In the genomic region with DNA sequence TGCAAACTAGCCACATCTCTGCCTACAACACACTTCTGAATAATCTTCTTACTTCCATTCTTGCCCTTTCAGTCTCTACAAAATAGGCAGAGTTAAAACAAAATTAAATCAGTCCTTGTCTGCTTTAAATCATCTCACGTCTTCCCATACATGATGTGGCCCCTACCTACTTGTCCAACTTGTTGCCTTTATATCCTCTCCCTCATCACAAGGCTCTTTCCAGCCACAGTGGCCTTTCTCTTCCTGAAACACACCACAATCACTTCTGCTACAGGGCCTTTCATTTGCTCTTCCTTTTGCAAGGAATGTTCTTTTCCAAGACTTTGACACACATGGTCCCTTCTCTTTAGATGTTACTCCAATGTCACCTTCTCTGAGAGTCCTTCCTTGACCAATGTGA, we compare ENCODE assay signal across 10 cellular contexts. TPM values are rescaled to one million over a fixed set of nuclear protein-coding genes. Genes with fewer than 3 reads are reported as not detected.
DNase-seq lines count a peak whose midpoint lies in the region; ATAC-seq, FAIRE-seq and TF ChIP-seq lines count a peak whose summit lies in the region.
"Had no signal": no experiment of that assay in that cellular context is flagged by ENCODE, and none has a peak within 500 bp of the region (broad histone marks: within the 10 kb centered on the region; RNA-seq: fewer than 3 reads in every experiment).

No MANE protein-coding gene starts in this region.

- no TSS peak for BruUV-seq in PC-3 (replicated peaks; lab: Mats Ljungman, UMichigan)

- H3K36me3 ChIP-seq in PC-3 (ENCODE audit: low read depth, low read length), result peaks cover 13% of the 10 kb centered on the region; the same call in 1 of the 2 replicates

- peaks cover 36% of the 10 kb centered on the region for H4K20me1 ChIP-seq in PC-3 (ENCODE audit: low read length)

- H3K79me2 ChIP-seq in PC-3 (ENCODE audit: low read length), result peaks cover 84% of the 10 kb centered on the region

- intact Hi-C loops in PC-3 (cut with micrococcal nuclease), result no loop called here

- TF ChIP-seq CTCF in PC-3 (conservative IDR thresholded peaks at IDR 0.05; ENCODE audit: low read depth, low read length) (no peak), fibroblast of the aortic adventitia (IDR thresholded peaks at IDR 0.05; ENCODE audit: insufficient read depth, low read length) (no peak)

- H3K27ac ChIP-seq in PC-3 (ENCODE audit: low read length) (no peak overlapping the region), skin epidermis (peak overlapping the region in 5 of 21 experiments; percentile 36 to 99 (median 99))

- H3K9ac ChIP-seq in PC-3 (ENCODE audit: low read length), result peak overlapping the region; percentile 97

- peaks cover 28% of the 10 kb centered on the region for H3K4me1 ChIP-seq in PC-3 (ENCODE audit: insufficient read depth, low read length)

- FAIRE-seq in GM12892 (lab: Jason Lieb, UNC), result peak; percentile 83

- POLR2A ChIA-PET in PC-3 (lab: Charles Lee; ENCODE audit: unreplicated experiment), result no interaction called here

- H3K4me3 ChIP-seq in PC-3 (ENCODE audit: low read length) (peak overlapping the region; percentile 73), fibroblast of the aortic adventitia (ENCODE audit: low read depth, low read length) (peak overlapping the region; percentile 82), skin epidermis (peak overlapping the region; percentile 0 to 99 (median 91))

- H3K9me3 ChIP-seq in PC-3 (ENCODE audit: low read length), result no peaks in the 10 kb centered on the region

- no peaks in the 10 kb centered on the region for H3K9me2 ChIP-seq in PC-3 (replicated peaks; ENCODE audit: low read length)

- no peaks in the 10 kb centered on the region for H3K27me3 ChIP-seq in PC-3 (ENCODE audit: low read length)

- no peak for TF ChIP-seq POLR2A in GM12892 (IDR thresholded peaks at IDR 0.05; ENCODE audit: low read depth, low read length)

- H3K4me2 ChIP-seq in PC-3 (ENCODE audit: low read length), result peak overlapping the region; percentile 90

- CTCF ChIA-PET in PC-3 (lab: Charles Lee), result no interaction called here

- H2AFZ ChIP-seq in PC-3 (ENCODE audit: low read length), result no peak overlapping the region

- no peak for DNase-seq in GM12892 (ENCODE audit: insufficient read length)
- DNase-seq in PC-3, result no peak
- DNase-seq in fibroblast of the aortic adventitia (ENCODE audit: low read depth), result no peak
- DNase-seq in stimulated activated CD4-positive, alpha-beta T cell treated with anti-CD3 and anti-CD28 coated beads, Interleukin-4, amount 100 ng/mL, for 1 hour, result no peak
- no peak for DNase-seq in anterior cingulate cortex (lab: John Stamatoyannopoulos, UW)
- no peak for DNase-seq in ureter (ENCODE audit: low spot score)

- no peaks in the 10 kb centered on the region for H3F3A ChIP-seq in PC-3 (ENCODE audit: low read length, unreplicated experiment)

- no peak for ATAC-seq in PC-3
- ATAC-seq in GM18519 (IDR thresholded peaks at IDR 0.05; ENCODE audit: low FRiP score, unreplicated experiment), result no peak
- ATAC-seq: natural killer cell treated with Interleukin-12 subunit alpha and Interleukin-12 subunit beta and Interleukin-15 and Interleukin-18, amount 100 ng/mL, for 72 hours; stimulated activated memory B cell treated with anti-CD40 and anti-IgM and Interleukin-4, amounts not matched to agents 10 μg/mL and 1 μg/mL and 100 μg/mL, for 72 hours had no signal

RNA-seq across cellular contexts. Expression of a gene that starts 1.7 kb away (rescaled TPM):
- 34.9 TPM for polyA plus RNA-seq in GM12892 (2012; ENCODE audit: missing spikeins)
- total RNA-seq in PC-3 (2014; rRNA removed), result 15.8 and 16.1 TPM in 2 replicates
- 28.1 and 48.0 TPM in 2 replicates for total RNA-seq in fibroblast of the aortic adventitia (ENCODE audit: low replicate concordance)
- total RNA-seq in ureter, result 69.6 TPM
